ENCODE assay signal across 26 cellular contexts in the genomic region with DNA sequence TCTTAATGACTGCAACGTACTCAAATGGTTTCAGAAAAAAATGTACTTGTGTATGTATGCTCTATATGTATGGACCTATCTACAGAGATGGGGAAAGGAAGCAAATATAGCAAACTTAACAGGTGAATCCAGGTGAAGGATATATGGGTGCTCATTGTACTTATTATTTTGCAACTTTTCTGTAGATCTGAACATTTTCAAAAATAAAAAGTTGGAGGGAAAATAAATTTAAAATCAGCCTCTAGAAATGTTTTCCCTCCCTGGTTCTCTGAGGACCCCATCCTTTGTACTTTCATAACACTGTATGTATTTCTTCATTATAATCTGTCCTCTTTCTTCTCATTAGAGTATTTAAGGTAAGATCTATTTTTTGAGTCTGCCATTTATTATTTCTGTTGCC.
"Had no signal": no experiment of that assay in that cellular context is flagged by ENCODE, and none has a peak within 500 bp of the region (broad histone marks: within the 10 kb centered on the region; RNA-seq: fewer than 3 reads in every experiment).

No MANE protein-coding gene starts in this region.

- H3K27me3 ChIP-seq: stomach, suprapubic skin, testis, thyroid gland, tibial artery, tibial nerve, transverse colon, upper lobe of left lung, upper lobe of right lung, uterus, vagina had no signal

- H3K4me3 ChIP-seq: stomach, suprapubic skin, testis, thoracic aorta, thyroid gland, tibial artery, tibial nerve, transverse colon, upper lobe of left lung, upper lobe of right lung, uterus, vagina had no signal

- ATAC-seq: stimulated activated effector memory CD8-positive, alpha-beta T cell treated with anti-CD3 and anti-CD28 coated beads, Interleukin-12 subunit alpha, Interleukin-12 subunit beta, amount 100 ng/mL, for 72 hours; stimulated activated memory B cell treated with anti-CD40 and anti-IgM and Interleukin-4, amounts not matched to agents 10 μg/mL and 1 μg/mL and 100 μg/mL, for 72 hours; stimulated activated naive B cell treated with anti-CD40 and anti-IgM and Interleukin-4, amounts not matched to agents 10 μg/mL and 1 μg/mL and 100 μg/mL, for 72 hours; stimulated activated naive CD8-positive, alpha-beta T cell treated with anti-CD3 and anti-CD28 coated beads, Interleukin-15, amount 100 ng/mL, for 72 hours; stimulated activated naive CD8-positive, alpha-beta T cell treated with anti-CD3 and anti-CD28 coated beads, Interleukin-15, Interleukin-2, amounts not matched to agents 100 U/mL and 50 U/mL, for 24 hours; upper lobe of right lung had no signal

- H3K27ac ChIP-seq: stomach, suprapubic skin, testis, thoracic aorta, thyroid gland, tibial artery, tibial nerve, transverse colon, upper lobe of left lung, upper lobe of right lung, uterus, vagina had no signal

- DNase-seq: stimulated activated CD4-positive, alpha-beta T cell treated with anti-CD3 and anti-CD28 coated beads, Interleukin-2, amount 100 ng/mL, for 48 hours; stimulated activated CD4-positive, alpha-beta T cell treated with anti-CD3 and anti-CD28 coated beads, Interleukin-4, amount 100 ng/mL, for 1 hour; stimulated activated CD4-positive, alpha-beta T cell treated with anti-CD3 and anti-CD28 coated beads, Interleukin-4, amount 100 ng/mL, for 24 hours; stimulated activated CD4-positive, alpha-beta T cell treated with anti-CD3 and anti-CD28 coated beads, Interleukin-4, amount 100 ng/mL, for 4 hours; stimulated activated CD8-positive, alpha-beta memory T cell treated with anti-CD3 and anti-CD28 coated beads, Interleukin-4, amount 100 ng/mL, for 48 hours; stimulated activated naive B cell treated with anti-CD40 and anti-IgM and Interleukin-4, amounts not matched to agents 10 μg/mL and 1 μg/mL and 100 μg/mL, for 72 hours; stimulated activated naive CD4-positive, alpha-beta T cell treated with Interleukin-2 at 50 U/mL for 16 hours; stimulated activated naive CD8-positive, alpha-beta T cell treated with anti-CD3 and anti-CD28 coated beads, Interleukin-15, amount 100 ng/mL, for 72 hours; stimulated activated naive CD8-positive, alpha-beta T cell treated with anti-CD3 and anti-CD28 coated beads, Interleukin-15, Interleukin-2, amounts not matched to agents 100 U/mL and 50 U/mL, for 24 hours; stomach; substantia nigra; testis; thyroid gland; tibial artery; transverse colon; trophoblast cell; upper lobe of left lung; upper lobe of right lung; uterus had no signal

- H3K36me3 ChIP-seq: thyroid gland, uterus, vagina had no signal

- H3K4me1 ChIP-seq: suprapubic skin, testis, thyroid gland, tibial artery, tibial nerve, upper lobe of left lung, upper lobe of right lung, uterus, vagina had no signal

- H3K9me3 ChIP-seq: stomach, suprapubic skin, testis, thoracic aorta, thyroid gland, tibial artery, tibial nerve, transverse colon, upper lobe of left lung, upper lobe of right lung, uterus, vagina had no signal

- FAIRE-seq: urothelium cell line had no signal
